ENCODE assay signal across 8 cellular contexts in genomic region chr3:126083511-126083912, GRCh38. TPM values are rescaled to one million over a fixed set of nuclear protein-coding genes. Genes with fewer than 3 reads are reported as not detected.
DNase-seq lines count a peak whose midpoint lies in the region; ATAC-seq, FAIRE-seq and TF ChIP-seq lines count a peak whose summit lies in the region.

No MANE protein-coding gene starts in this region.

- CTCF ChIA-PET in HepG2 (lab: Yijun Ruan, JAX; ENCODE audit: low intra/inter-chr PET ratio, low total read pairs) = no interaction called here

- intact Hi-C loops in HepG2 (cut with micrococcal nuclease; ENCODE audit: unreplicated experiment) = loop anchor here (5.0 kb wide), 2 partner anchors 91 to 111 kb away; no protein-coding TSS in a partner anchor

- H3K4me3 ChIP-seq in HUES48 (ENCODE audit: low read depth, low read length) (peak overlapping the region; percentile 84), HepG2 (replicated peaks in 1 of 3; ENCODE audit: insufficient read depth in 1 of 3, low read depth in 2 of 3, low read length in 3 of 3) (peak overlapping the region; percentile 79 to 94 (median 82))

- peaks cover 19% of the 10 kb centered on the region for H3K4me1 Mint-ChIP-seq in central memory CD8-positive, alpha-beta T cell

- ATAC-seq in GM21447 (IDR thresholded peaks at IDR 0.05; ENCODE audit: unreplicated experiment) (peak; percentile 54), HepG2 (peak; percentile 77)
- peak; percentile 59 for ATAC-seq in central memory CD8-positive, alpha-beta T cell (replicated peaks; ENCODE audit: extremely low read depth, poor library complexity, severe bottlenecking)

- TF ChIP-seq EP300 in HepG2 (IDR thresholded peaks at IDR 0.05; ENCODE audit: low read depth in 2 of 2, low read length in 2 of 2) (no peak), HepG2 (CRISPR knock-in tag; IDR thresholded peaks at IDR 0.05; ENCODE audit: borderline replicate concordance) (no peak)

- peak overlapping the region; percentile 91 for H3K4me3 Mint-ChIP-seq in central memory CD8-positive, alpha-beta T cell

- H3K27ac Mint-ChIP-seq in central memory CD8-positive, alpha-beta T cell (ENCODE audit: low read depth) = peak overlapping the region; percentile 93

- no peak for TF ChIP-seq CTCF in HepG2 (CRISPR knock-in tag; IDR thresholded peaks at IDR 0.05)

- peak overlapping the region; percentile 71 for H3K27ac ChIP-seq in HUES48 (ENCODE audit: low read depth, low read length)
- H3K27ac ChIP-seq in HepG2 (ENCODE audit: extremely low read length, insufficient read depth, low read length) = peak overlapping the region; percentile 76

- H3K4me1 ChIP-seq in HUES48 (ENCODE audit: control insufficient read depth, insufficient read depth, low read length) = peaks cover 8% of the 10 kb centered on the region
- H3K4me1 ChIP-seq in HepG2 (ENCODE audit: insufficient read depth, low read length) = peaks cover 27% of the 10 kb centered on the region

- POLR2A ChIA-PET in HepG2 (lab: Yijun Ruan, JAX) = interaction anchor here (0.9 to 1.3 kb wide), 7 partner anchors 9 to 87 kb away, joined by 3 to 5 read pairs (median 4); no protein-coding TSS in a partner anchor

- H3K9me3 Mint-ChIP-seq in central memory CD8-positive, alpha-beta T cell = no peaks in the 10 kb centered on the region

- H3K36me3 Mint-ChIP-seq in central memory CD8-positive, alpha-beta T cell (ENCODE audit: insufficient read depth) = peaks cover 12% of the 10 kb centered on the region

- no peak overlapping the region for H2AFZ ChIP-seq in HepG2 (ENCODE audit: low read length)

- H3K9me3 ChIP-seq in HUES48 (ENCODE audit: control insufficient read depth, insufficient read depth, low read length) (peaks cover 24% of the 10 kb centered on the region), HepG2 (ENCODE audit: low read length) (peaks cover 16% of the 10 kb centered on the region)

- H3K27me3 ChIP-seq in HUES48 (ENCODE audit: control insufficient read depth, insufficient read depth, low read length) = no peaks in the 10 kb centered on the region
- no peaks in the 10 kb centered on the region for H3K27me3 ChIP-seq in HepG2 (ENCODE audit: control insufficient read depth in 1 of 2, insufficient read depth in 2 of 2, low read length in 2 of 2)

- no peaks in the 10 kb centered on the region for H3K36me3 ChIP-seq in HUES48 (ENCODE audit: control insufficient read depth, insufficient read depth, low read length)
- no peaks in the 10 kb centered on the region for H3K36me3 ChIP-seq in HepG2 (replicated peaks in 1 of 2; ENCODE audit: control insufficient read depth in 1 of 2, insufficient read depth in 2 of 2, low read length in 2 of 2)

- in situ Hi-C loops in HepG2 (cut with HindIII; ENCODE audit: extremely low pct_ligation_motif_present, low pct_unique_long_range_greater_than_20kb) = no loop called here

- H3K4me2 ChIP-seq in HepG2 (ENCODE audit: low read depth, low read length) = peak overlapping the region; percentile 79

- no TSS peak for BruUV-seq in HepG2 (replicated peaks; lab: Mats Ljungman, UMichigan)

- H3K9ac ChIP-seq in HUES48 (ENCODE audit: low read depth, low read length) = peak overlapping the region; percentile 56; the same call in 1 of the 2 replicates
- H3K9ac ChIP-seq in HepG2 (ENCODE audit: insufficient read depth, low read depth, low read length) = peak overlapping the region; percentile 78

- no peak for TF ChIP-seq POLR2A in HepG2 (IDR thresholded peaks at IDR 0.05; ENCODE audit: insufficient read depth in 1 of 2, low read depth in 2 of 2, low read length in 2 of 2)

- DNase-seq in ELF-1 (ENCODE audit: low read depth, low spot score) (peak; percentile 35), T follicular helper cell (ENCODE audit: low read depth) (peak; percentile 9), HepG2 (ENCODE audit: low spot score) (peak; percentile 14), GDM1 (lab: John Stamatoyannopoulos, UW) (no peak)
- DNase-seq in central memory CD8-positive, alpha-beta T cell (ENCODE audit: low spot score in 2 of 2) = no peak
- DNase-seq in stimulated activated CD8-positive, alpha-beta memory T cell treated with anti-CD3 and anti-CD28 coated beads, Interleukin-4, amount 100 ng/mL, for 48 hours = peak; percentile 64

- TF ChIP-seq RAD21 in HepG2 (CRISPR knock-in tag; IDR thresholded peaks at IDR 0.05) = no peak

- WGBS in HepG2 (ENCODE audit: low lambda C conversion rate) = 0% methylated on average over 6 of the region's 30 CpGs

- no peaks in the 10 kb centered on the region for H4K20me1 ChIP-seq in HepG2 (ENCODE audit: insufficient read depth, low read length)

- H3K79me2 ChIP-seq in HepG2 (ENCODE audit: insufficient read depth, low read length) = no peaks in the 10 kb centered on the region

- H3K27me3 Mint-ChIP-seq in central memory CD8-positive, alpha-beta T cell = no peaks in the 10 kb centered on the region

- FAIRE-seq in HepG2 (lab: Jason Lieb, UNC) = no peak

TF ChIP-seq in HepG2, 621 proteins besides CTCF, POLR2A, EP300 and RAD21 (continues in another document):
- TF ChIP-seq, protein P1, sequence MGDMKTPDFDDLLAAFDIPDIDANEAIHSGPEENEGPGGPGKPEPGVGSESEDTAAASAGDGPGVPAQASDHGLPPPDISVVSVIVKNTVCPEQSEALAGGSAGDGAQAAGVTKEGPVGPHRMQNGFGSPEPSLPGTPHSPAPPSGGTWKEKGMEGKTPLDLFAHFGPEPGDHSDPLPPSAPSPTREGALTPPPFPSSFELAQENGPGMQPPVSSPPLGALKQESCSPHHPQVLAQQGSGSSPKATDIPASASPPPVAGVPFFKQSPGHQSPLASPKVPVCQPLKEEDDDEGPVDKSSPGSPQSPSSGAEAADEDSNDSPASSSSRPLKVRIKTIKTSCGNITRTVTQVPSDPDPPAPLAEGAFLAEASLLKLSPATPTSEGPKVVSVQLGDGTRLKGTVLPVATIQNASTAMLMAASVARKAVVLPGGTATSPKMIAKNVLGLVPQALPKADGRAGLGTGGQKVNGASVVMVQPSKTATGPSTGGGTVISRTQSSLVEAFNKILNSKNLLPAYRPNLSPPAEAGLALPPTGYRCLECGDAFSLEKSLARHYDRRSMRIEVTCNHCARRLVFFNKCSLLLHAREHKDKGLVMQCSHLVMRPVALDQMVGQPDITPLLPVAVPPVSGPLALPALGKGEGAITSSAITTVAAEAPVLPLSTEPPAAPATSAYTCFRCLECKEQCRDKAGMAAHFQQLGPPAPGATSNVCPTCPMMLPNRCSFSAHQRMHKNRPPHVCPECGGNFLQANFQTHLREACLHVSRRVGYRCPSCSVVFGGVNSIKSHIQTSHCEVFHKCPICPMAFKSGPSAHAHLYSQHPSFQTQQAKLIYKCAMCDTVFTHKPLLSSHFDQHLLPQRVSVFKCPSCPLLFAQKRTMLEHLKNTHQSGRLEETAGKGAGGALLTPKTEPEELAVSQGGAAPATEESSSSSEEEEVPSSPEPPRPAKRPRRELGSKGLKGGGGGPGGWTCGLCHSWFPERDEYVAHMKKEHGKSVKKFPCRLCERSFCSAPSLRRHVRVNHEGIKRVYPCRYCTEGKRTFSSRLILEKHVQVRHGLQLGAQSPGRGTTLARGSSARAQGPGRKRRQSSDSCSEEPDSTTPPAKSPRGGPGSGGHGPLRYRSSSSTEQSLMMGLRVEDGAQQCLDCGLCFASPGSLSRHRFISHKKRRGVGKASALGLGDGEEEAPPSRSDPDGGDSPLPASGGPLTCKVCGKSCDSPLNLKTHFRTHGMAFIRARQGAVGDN (CRISPR knock-in tag; IDR thresholded peaks at IDR 0.05) = peak; percentile 34
- no peak for TF ChIP-seq ZNF281 (CRISPR knock-in tag; IDR thresholded peaks at IDR 0.05; ENCODE audit: borderline replicate concordance)

RNA-seq across cellular contexts. Expression of gene SLC41A3, which starts 0.4 kb away (rescaled TPM):
- 16.2 and 26.0 TPM in 2 replicates for total RNA-seq in HepG2 (2016; rRNA removed; fragmentation: Illumina TruSeq; extraction: Trizol)
- 13.0 and 13.9 TPM in 2 replicates for total RNA-seq in HepG2 (2016; cell fraction: cytosol; rRNA removed; fragmentation: Illumina TruSeq; extraction: Trizol; ENCODE audit: low read depth)
- 14.4 and 25.9 TPM in 2 replicates for total RNA-seq in HepG2 (2016; cell fraction: insoluble cytoplasmic fraction; rRNA removed; fragmentation: Illumina TruSeq; extraction: Trizol)
- total RNA-seq in HepG2 (2016; cell fraction: membrane; rRNA removed; fragmentation: Illumina TruSeq; extraction: Trizol) = 26.7 and 29.5 TPM in 2 replicates
- 29.5 and 32.0 TPM in 2 replicates for total RNA-seq in HepG2 (2016; cell fraction: nucleus; rRNA removed; fragmentation: Illumina TruSeq; extraction: Trizol)
- polyA plus RNA-seq in HepG2 (2011; rRNA removed) = 71.1 and 86.1 TPM in 2 replicates
- 96.6 and 106 TPM in 2 replicates for polyA plus RNA-seq in HepG2 (2011; cell fraction: cytosol; rRNA removed)
- 91.3 and 94.1 TPM in 2 replicates for polyA plus RNA-seq in HepG2 (2011; cell fraction: nucleus; rRNA removed)
- polyA plus RNA-seq in HepG2 (2012) = 29.5 and 44.0 TPM in 2 replicates
- 14.8 and 14.9 TPM in 2 replicates for polyA plus RNA-seq in HepG2 (2016; cell fraction: cytosol; fragmentation: Illumina TruSeq; extraction: Trizol; ENCODE audit: low read depth)
- 15.7 and 17.4 TPM in 2 replicates for polyA plus RNA-seq in HepG2 (2016; cell fraction: insoluble cytoplasmic fraction; fragmentation: Illumina TruSeq; extraction: Trizol; ENCODE audit: low read depth)
- 21.4 and 26.3 TPM in 2 replicates for polyA plus RNA-seq in HepG2 (2016; cell fraction: membrane; fragmentation: Illumina TruSeq; extraction: Trizol; ENCODE audit: low read depth)
- 46.8 and 48.2 TPM in 2 replicates for polyA plus RNA-seq in HepG2 (2016; cell fraction: nucleus; fragmentation: Illumina TruSeq; extraction: Trizol; ENCODE audit: insufficient read depth, low read depth)
- 115 and 139 TPM in 2 replicates for polyA minus RNA-seq in HepG2 (2011; rRNA and poly(A)+ RNA removed; ENCODE audit: low replicate concordance)
- 31.0 and 41.7 TPM in 2 replicates for polyA minus RNA-seq in HepG2 (2011; cell fraction: cytosol; rRNA and poly(A)+ RNA removed)
- 32.1 and 40.2 TPM in 2 replicates for polyA minus RNA-seq in HepG2 (2011; cell fraction: nucleus; rRNA and poly(A)+ RNA removed)

Comparison
In these comparisons a context has a peak if more than half of its experiments do, and no peak if none do; other contexts are left out.
1. DNase-seq: peak in ELF-1 (single experiment), T follicular helper cell (single experiment), HepG2 (single experiment) and stimulated activated CD8-positive, alpha-beta memory T cell treated with anti-CD3 and anti-CD28 coated beads, Interleukin-4, amount 100 ng/mL, for 48 hours (single experiment); none in central memory CD8-positive, alpha-beta T cell (0 of 2) and GDM1 (single experiment).
2. Peak in every context shown above with its lines, with median percentiles within 50 percentile points of each other: ATAC-seq.